ENCODE assay signal across 8 cellular contexts in the genomic region with DNA sequence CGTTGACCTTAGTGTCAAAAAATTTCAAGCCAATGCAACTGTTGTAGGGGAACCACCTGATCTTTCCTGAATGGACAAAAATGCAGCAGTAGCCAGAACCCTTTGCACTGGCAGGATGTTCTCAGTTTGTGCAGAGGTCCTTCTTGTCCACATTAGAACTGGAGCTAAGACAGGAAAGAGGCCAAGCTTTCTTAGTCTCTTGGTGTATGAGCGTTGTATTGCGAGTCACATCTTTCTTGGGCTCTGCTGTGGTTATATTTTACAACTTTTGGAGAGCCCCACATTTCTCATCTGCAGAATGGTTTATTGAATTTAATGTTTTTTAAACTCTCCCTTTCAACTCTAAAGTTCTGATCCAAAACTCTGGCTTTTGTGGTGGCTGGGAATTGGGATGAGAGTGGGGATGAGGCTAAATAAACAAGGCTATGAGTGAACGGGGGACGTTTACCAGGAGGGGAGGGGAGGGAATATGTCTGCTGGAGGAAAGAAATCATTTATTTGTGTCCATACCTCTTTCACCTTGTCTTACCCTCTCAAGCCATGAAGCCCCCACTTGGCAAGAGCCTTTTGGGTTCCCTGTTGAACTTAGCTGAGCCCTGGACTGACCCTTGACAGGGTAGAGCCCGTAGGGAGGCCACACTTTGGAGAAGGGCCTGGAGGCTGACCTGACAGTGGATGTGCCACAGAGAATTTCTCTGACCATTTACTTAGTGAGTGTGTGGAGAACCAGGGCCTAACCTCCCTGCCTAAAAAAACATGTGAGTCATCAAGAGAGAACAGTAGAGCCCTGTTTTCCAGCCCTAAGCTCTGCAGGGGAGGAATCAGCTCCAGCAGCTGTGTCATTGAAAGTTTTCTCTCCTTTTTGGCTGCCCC. TPM values are rescaled to one million over a fixed set of nuclear protein-coding genes. Genes with fewer than 3 reads are reported as not detected.
DNase-seq lines count a peak whose midpoint lies in the region; ATAC-seq and TF ChIP-seq lines count a peak whose summit lies in the region.

No MANE protein-coding gene starts in this region.

- peak in 1 of 2 donors; percentile 54 for TF ChIP-seq EP300 in tibial nerve (IDR thresholded peaks at IDR 0.05)

- TF ChIP-seq CTCF in body of pancreas (IDR thresholded peaks at IDR 0.05) (no peak), left lung (IDR thresholded peaks at IDR 0.05) (no peak), tibial nerve (IDR thresholded peaks at IDR 0.05) (no peak)

- TF ChIP-seq POLR2A in body of pancreas (IDR thresholded peaks at IDR 0.05) (peak in 2 of 3 donors; percentile 8 to 37), tibial nerve (IDR thresholded peaks at IDR 0.05) (no peak)

- H3K36me3 Mint-ChIP-seq in activated CD4-positive, alpha-beta T cell treated with anti-CD3 and anti-CD28 coated beads, Interleukin-2, amount 10 ng/mL, durations not matched to agents 24 days and 14 days (ENCODE audit: low read depth), result peaks cover 4% of the 10 kb centered on the region

- H3K36me3 ChIP-seq in body of pancreas (replicated peaks in 1 of 2; ENCODE audit: insufficient read depth in 1 of 2, low read depth in 2 of 2), result no peaks in the 10 kb centered on the region
- no peaks in the 10 kb centered on the region for H3K36me3 ChIP-seq in left lung
- no peaks in the 10 kb centered on the region for H3K36me3 ChIP-seq in tibial nerve

- ATAC-seq in body of pancreas (peak; percentile 94), left lung (peak; percentile 91), GM19328 (IDR thresholded peaks at IDR 0.05; ENCODE audit: unreplicated experiment) (no peak)

- no peaks in the 10 kb centered on the region for H3K9me3 Mint-ChIP-seq in activated CD4-positive, alpha-beta T cell treated with anti-CD3 and anti-CD28 coated beads, Interleukin-2, amount 10 ng/mL, durations not matched to agents 24 days and 14 days

- intact Hi-C loops in activated CD4-positive, alpha-beta T cell treated with anti-CD3 and anti-CD28 coated beads, Interleukin-2, amount 10 ng/mL, durations not matched to agents 24 days and 14 days (cut with micrococcal nuclease), result loop anchor here (2.0 kb wide), 1 partner anchor 47 kb away; no protein-coding TSS in a partner anchor
- intact Hi-C loops in body of pancreas (cut with DNase I), result loop anchor here (5.0 kb wide), 1 partner anchor 174 kb away; no protein-coding TSS in a partner anchor
- intact Hi-C loops in left lung (cut with DNase I), result loop anchor here in 1 of 2 donors (10.0 kb wide), 1 partner anchor 177 kb away; no protein-coding TSS in a partner anchor

- peaks cover 21% of the 10 kb centered on the region for H3K4me1 ChIP-seq in body of pancreas
- H3K4me1 ChIP-seq in left lung, result peaks cover 5 to 34% of the 10 kb centered on the region in 2 donors
- peaks cover 0 to 27% (median 17%) of the 10 kb centered on the region in 4 donors for H3K4me1 ChIP-seq in tibial nerve

- 76 to 80% methylated on average over 6 of the region's 6 CpGs for WGBS in body of pancreas, 2 donors
- 33 to 39% methylated on average over 6 of the region's 6 CpGs for WGBS in tibial nerve, 2 donors

- peaks cover 66% of the 10 kb centered on the region for H3K4me1 Mint-ChIP-seq in activated CD4-positive, alpha-beta T cell treated with anti-CD3 and anti-CD28 coated beads, Interleukin-2, amount 10 ng/mL, durations not matched to agents 24 days and 14 days

- H3K4me3 Mint-ChIP-seq in activated CD4-positive, alpha-beta T cell treated with anti-CD3 and anti-CD28 coated beads, Interleukin-2, amount 10 ng/mL, durations not matched to agents 24 days and 14 days, result peak overlapping the region; percentile 36

- H3K27ac Mint-ChIP-seq in activated CD4-positive, alpha-beta T cell treated with anti-CD3 and anti-CD28 coated beads, Interleukin-2, amount 10 ng/mL, durations not matched to agents 24 days and 14 days, result peak overlapping the region; percentile 87

- H3K4me3 ChIP-seq in body of pancreas, result no peak overlapping the region
- H3K4me3 ChIP-seq in left lung, result no peak overlapping the region
- no peak overlapping the region for H3K4me3 ChIP-seq in tibial nerve

- H3K27me3 Mint-ChIP-seq in activated CD4-positive, alpha-beta T cell treated with anti-CD3 and anti-CD28 coated beads, Interleukin-2, amount 10 ng/mL, durations not matched to agents 24 days and 14 days, result no peaks in the 10 kb centered on the region

- H3K27ac ChIP-seq in body of pancreas, result peak overlapping the region; percentile 54 to 83 (median 69)
- H3K27ac ChIP-seq in left lung, result peak overlapping the region; percentile 41 to 53
- H3K27ac ChIP-seq in tibial nerve, result peak overlapping the region in 3 of 4 donors; percentile 36 to 73 (median 58)

- DNase-seq in activated CD4-positive, alpha-beta T cell treated with anti-CD3 and anti-CD28 coated beads, Interleukin-2, amount 10 ng/mL, durations not matched to agents 24 days and 14 days, result no peak
- no peak for DNase-seq in activated CD4-positive, alpha-beta T cell treated with anti-CD3 and anti-CD28 coated beads, Interleukin-2, amount 50 U/mL, for 1 hour
- DNase-seq in body of pancreas (peak in 3 of 4 donors; percentile 23 to 56 (median 53)), left lung (no peak), tibial nerve (ENCODE audit: low spot score in 2 of 2) (peak; percentile 21 to 58), SK-N-DZ (ENCODE audit: low spot score) (no peak)
- DNase-seq in activated CD8-positive, alpha-beta memory T cell treated with anti-CD3 and anti-CD28 coated beads for 24 hours, result no peak

- H3K9me3 ChIP-seq in body of pancreas (no peaks in the 10 kb centered on the region), left lung (no peaks in the 10 kb centered on the region), tibial nerve (no peaks in the 10 kb centered on the region)

- no peaks in the 10 kb centered on the region for H3K27me3 ChIP-seq in body of pancreas
- H3K27me3 ChIP-seq in left lung, result no peaks in the 10 kb centered on the region
- H3K27me3 ChIP-seq in tibial nerve, result no peaks in the 10 kb centered on the region

RNA-seq across cellular contexts. Expression of a gene that starts 0.6 kb away (rescaled TPM):
- 2.3 and 3.9 TPM in 2 replicates for total RNA-seq in activated CD4-positive, alpha-beta T cell treated with anti-CD3 and anti-CD28 coated beads, Interleukin-2, amount 10 ng/mL, durations not matched to agents 24 days and 14 days
- not detected for total RNA-seq in body of pancreas
- total RNA-seq in left lung, result 100 to 1,000 TPM in 1 of 2 donors, 1 to 10 TPM in 1; 8.0 to 222 TPM
- total RNA-seq in tibial nerve, result 10 to 100 TPM in 1 of 4 donors, 1 to 10 TPM in 3; 2.5 to 37.2 (median 6.1) TPM
- not detected in 2 replicates for polyA plus RNA-seq in SK-N-DZ (2014; cell fraction: cytosol; rRNA removed)
- not detected in 2 replicates for polyA plus RNA-seq in SK-N-DZ (2014; cell fraction: nucleus; rRNA removed)

RNA-seq across cellular contexts. Expression of a gene that starts 27.7 kb away (rescaled TPM):
- total RNA-seq in activated CD4-positive, alpha-beta T cell treated with anti-CD3 and anti-CD28 coated beads, Interleukin-2, amount 10 ng/mL, durations not matched to agents 24 days and 14 days, result 175 and 180 TPM in 2 replicates
- total RNA-seq in body of pancreas (10 to 100 TPM; 16.1 to 35.3 TPM), left lung (10 to 100 TPM; 56.6 to 78.8 TPM), tibial nerve (10 to 100 TPM in 1 of 4 donors, 1 to 10 TPM in 3; 4.8 to 21.6 (median 8.2) TPM)
- not detected in 2 replicates for polyA plus RNA-seq in SK-N-DZ (2014; cell fraction: cytosol; rRNA removed)
- 0.11 TPM in 1 of 2 replicates, not detected in the other for polyA plus RNA-seq in SK-N-DZ (2014; cell fraction: nucleus; rRNA removed)

Comparison
In these comparisons a context has a peak if more than half of its experiments do, and no peak if none do; other contexts are left out.
1. DNase-seq: peak in body of pancreas (3 of 4) and tibial nerve (2 of 2); none in activated CD4-positive, alpha-beta T cell treated with anti-CD3 and anti-CD28 coated beads, Interleukin-2, amount 10 ng/mL, durations not matched to agents 24 days and 14 days (single experiment), activated CD4-positive, alpha-beta T cell treated with anti-CD3 and anti-CD28 coated beads, Interleukin-2, amount 50 U/mL, for 1 hour (single experiment), left lung (0 of 2), activated CD8-positive, alpha-beta memory T cell treated with anti-CD3 and anti-CD28 coated beads for 24 hours (single experiment) and SK-N-DZ (single experiment).
2. POLR2A ChIP-seq: peak in body of pancreas (2 of 3); none in tibial nerve (0 of 2).
3. Peak in every context shown above with its lines, with median percentiles within 50 percentile points of each other: H3K27ac ChIP-seq.